In genomic region chr11:96035744-96036087, GRCh38 we compare ENCODE assay signal across 34 cellular contexts.
A peak's percentile ranks its signal among the peaks of the same experiment; 100 is the strongest.
DNase-seq lines count a peak whose midpoint lies in the region; ATAC-seq and TF ChIP-seq lines count a peak whose summit lies in the region.
"Had no signal": no experiment of that assay in that cellular context is flagged by ENCODE, and none has a peak within 500 bp of the region (broad histone marks: within the 10 kb centered on the region; RNA-seq: fewer than 3 reads in every experiment).

No MANE protein-coding gene starts in this region.

- H3K27me3 ChIP-seq in left ventricle myocardium inferior (ENCODE audit: low read depth) (no peaks in the 10 kb centered on the region), mesenchymal stem cell (ENCODE audit: control insufficient read depth in 1 of 2, insufficient read depth in 1 of 2, low read length in 2 of 2) (no peaks in the 10 kb centered on the region), thyroid gland (no peaks in the 10 kb centered on the region), gastrocnemius medialis (no peaks in the 10 kb centered on the region)
- H3K27me3 ChIP-seq: gastroesophageal sphincter, suprapubic skin had no signal

- H2BK12ac ChIP-seq in mesenchymal stem cell (ENCODE audit: low read length in 2 of 2) = no peak overlapping the region

- intact Hi-C loops in Right ventricle myocardium inferior (cut with DNase I) (no loop called here), left ventricle myocardium inferior (cut with micrococcal nuclease) (no loop called here), thyroid gland (cut with DNase I) (no loop called here), CD14-positive monocyte (cut with micrococcal nuclease) (no loop called here), gastrocnemius medialis (cut with DNase I; ENCODE audit: low total_unique reads) (no loop called here)

- H3K4me3 ChIP-seq in left ventricle myocardium inferior = no peak overlapping the region
- no peak overlapping the region for H3K4me3 ChIP-seq in choroid plexus epithelial cell (ENCODE audit: low read depth, low read length)
- no peak overlapping the region for H3K4me3 ChIP-seq in mesenchymal stem cell (ENCODE audit: insufficient read depth in 1 of 2, low read depth in 1 of 2, low read length in 2 of 2)
- H3K4me3 ChIP-seq in thyroid gland (replicated peaks in 1 of 3) = no peak overlapping the region
- H3K4me3 ChIP-seq in gastrocnemius medialis = no peak overlapping the region
- H3K4me3 ChIP-seq: gastroesophageal sphincter, prostate gland, suprapubic skin had no signal

- TF ChIP-seq POLR2A in thyroid gland (IDR thresholded peaks at IDR 0.05) = no peak
- TF ChIP-seq POLR2A in gastrocnemius medialis (IDR thresholded peaks at IDR 0.05) = no peak

- peak overlapping the region in 3 of 7 donors; percentile 1 to 53 (median 51) for H3K27ac Mint-ChIP-seq in CD14-positive monocyte
- H3K27ac Mint-ChIP-seq: activated T-helper 2 cell treated with anti-CD3 and anti-CD28 coated beads, Interferon-gamma antibody, Interleukin-2, Interleukin-4, amounts not matched to agents 10 μg/mL and 5 μg/mL and 100 μg/mL, durations not matched to agents 14 hours and 24 hours and 36 hours; stimulated activated effector memory CD8-positive, alpha-beta T cell treated with anti-CD3 and anti-CD28 coated beads, Interleukin-12 subunit alpha, Interleukin-12 subunit beta, amount 100 ng/mL, for 72 hours had no signal

- H2AK5ac ChIP-seq in mesenchymal stem cell (ENCODE audit: low read length, severe bottlenecking) = no peak overlapping the region

- peaks cover 10% of the 10 kb centered on the region for H3K4me1 Mint-ChIP-seq in CD14-positive monocyte
- H3K4me1 Mint-ChIP-seq: stimulated activated effector memory CD8-positive, alpha-beta T cell treated with anti-CD3 and anti-CD28 coated beads, Interleukin-12 subunit alpha, Interleukin-12 subunit beta, amount 100 ng/mL, for 72 hours had no signal

- peak; percentile 18 for ATAC-seq in Right ventricle myocardium inferior
- ATAC-seq in HG03378 (IDR thresholded peaks at IDR 0.05; ENCODE audit: unreplicated experiment) = no peak
- no peak for ATAC-seq in gastrocnemius medialis
- ATAC-seq: activated naive CD4-positive, alpha-beta T cell treated with anti-CD3 and anti-CD28 coated beads, Interleukin-2, amount 50 U/mL, for 72 hours; Panc1; stimulated activated effector memory CD8-positive, alpha-beta T cell treated with anti-CD3 and anti-CD28 coated beads, Interleukin-12 subunit alpha, Interleukin-12 subunit beta, amount 100 ng/mL, for 72 hours had no signal

- H3K9me3 ChIP-seq in left ventricle myocardium inferior (replicated peaks) (no peaks in the 10 kb centered on the region), mesenchymal stem cell (ENCODE audit: control insufficient read depth, low read length) (no peaks in the 10 kb centered on the region), thyroid gland (no peaks in the 10 kb centered on the region), gastrocnemius medialis (no peaks in the 10 kb centered on the region)
- H3K9me3 ChIP-seq: gastroesophageal sphincter, prostate gland, suprapubic skin had no signal

- H3K14ac ChIP-seq in mesenchymal stem cell (ENCODE audit: low read length in 2 of 2) = no peak overlapping the region

- H2AFZ ChIP-seq in mesenchymal stem cell (ENCODE audit: low read depth, low read length) = no peak overlapping the region

- no peak overlapping the region for H4K91ac ChIP-seq in mesenchymal stem cell (ENCODE audit: low read length)

- H3K23ac ChIP-seq in mesenchymal stem cell (ENCODE audit: low read length in 2 of 2) = no peak overlapping the region

- no peak overlapping the region for H2BK120ac ChIP-seq in mesenchymal stem cell (ENCODE audit: low read depth, low read length)

- H3K79me1 ChIP-seq in mesenchymal stem cell (replicated peaks; ENCODE audit: low read length, poor library complexity, severe bottlenecking) = peaks cover 20% of the 10 kb centered on the region

- no peak overlapping the region for H3K4ac ChIP-seq in mesenchymal stem cell (ENCODE audit: low read depth in 1 of 2, low read length in 2 of 2)

- no peak overlapping the region for H2BK5ac ChIP-seq in mesenchymal stem cell (ENCODE audit: low read depth, low read length, poor library complexity, severe bottlenecking)

- H3K36me3 Mint-ChIP-seq in CD14-positive monocyte = peaks cover 4 to 5% of the 10 kb centered on the region in 2 donors
- H3K36me3 Mint-ChIP-seq: naive B cell; stimulated activated effector memory CD8-positive, alpha-beta T cell treated with anti-CD3 and anti-CD28 coated beads, Interleukin-12 subunit alpha, Interleukin-12 subunit beta, amount 100 ng/mL, for 72 hours had no signal

- peak overlapping the region in 1 of 2 donors; percentile 21 for H3K4me3 Mint-ChIP-seq in CD14-positive monocyte
- H3K4me3 Mint-ChIP-seq: naive B cell; stimulated activated effector memory CD8-positive, alpha-beta T cell treated with anti-CD3 and anti-CD28 coated beads, Interleukin-12 subunit alpha, Interleukin-12 subunit beta, amount 100 ng/mL, for 72 hours had no signal

- DNase-seq in Right ventricle myocardium inferior (ENCODE audit: missing footprints) (no peak), left ventricle myocardium inferior (no peak), choroid plexus epithelial cell (ENCODE audit: low read depth) (peak; percentile 30), mesenchymal stem cell (no peak), thyroid gland (no peak), CD14-positive monocyte (ENCODE audit: low spot score) (no peak), gastrocnemius medialis (no peak)
- DNase-seq: activated CD4-positive, alpha-beta T cell treated with anti-CD3 and anti-CD28 coated beads for 4 hours; activated T-cell treated with anti-CD3 and anti-CD28 coated beads for 4 hours; aorta; GOT3; hippocampal formation; IMR-90; left cardiac atrium; midbrain; naive B cell; NCI-H1417 treated with DMSO at 0.1 percent for 48 hours; NCI-H2029 treated with DMSO at 0.1 percent for 48 hours; NCI-H2227 treated with DMSO at 0.1 percent for 48 hours; occipital lobe; SIG-M5; stimulated activated CD4-positive, alpha-beta T cell treated with anti-CD3 and anti-CD28 coated beads, Interleukin-15, amount 100 ng/mL, for 24 hours; stimulated activated CD4-positive, alpha-beta T cell treated with anti-CD3 and anti-CD28 coated beads, Interleukin-4, amount 100 ng/mL, for 4 hours; SW 1271; T1000 had no signal

- in situ Hi-C loops in gastrocnemius medialis (cut with MboI; ENCODE audit: low sequenced_read_pairs in 4 of 4) = no loop called here

- no peak overlapping the region for H3K4me2 ChIP-seq in mesenchymal stem cell (ENCODE audit: low read length, poor library complexity, severe bottlenecking)

- H2BK15ac ChIP-seq in mesenchymal stem cell (ENCODE audit: low read depth, poor library complexity, severe bottlenecking) = no peak overlapping the region

- no peaks in the 10 kb centered on the region for H3K4me1 ChIP-seq in left ventricle myocardium inferior
- peaks cover 3% of the 10 kb centered on the region for H3K4me1 ChIP-seq in mesenchymal stem cell (ENCODE audit: control insufficient read depth, insufficient read depth, low read depth, low read length)
- H3K4me1 ChIP-seq in thyroid gland = peaks cover 35 to 46% of the 10 kb centered on the region in 2 donors
- peaks cover 12 to 13% of the 10 kb centered on the region in 2 donors for H3K4me1 ChIP-seq in gastrocnemius medialis
- H3K4me1 ChIP-seq: prostate gland had no signal

- peaks cover 0 to 1% (median 0%) of the 10 kb centered on the region in 3 donors for H3K27me3 Mint-ChIP-seq in CD14-positive monocyte (ENCODE audit: low read depth in 3 of 3)
- H3K27me3 Mint-ChIP-seq: naive B cell had no signal

- no peak overlapping the region for H4K8ac ChIP-seq in mesenchymal stem cell (ENCODE audit: low read length)

- TF ChIP-seq CTCF in left ventricle myocardium inferior (IDR thresholded peaks at IDR 0.05; ENCODE audit: borderline replicate concordance) = no peak
- TF ChIP-seq CTCF in choroid plexus epithelial cell (conservative IDR thresholded peaks at IDR 0.05; ENCODE audit: low read depth, low read length) = no peak
- no peak for TF ChIP-seq CTCF in thyroid gland (IDR thresholded peaks at IDR 0.05)
- no peak for TF ChIP-seq CTCF in CD14-positive monocyte (IDR thresholded peaks at IDR 0.05)
- TF ChIP-seq CTCF in gastrocnemius medialis (IDR thresholded peaks at IDR 0.05 in 4 of 5, conservative IDR thresholded peaks at IDR 0.05 in 1 of 5) = no peak

- peak overlapping the region; percentile 66 for H3K9ac ChIP-seq in mesenchymal stem cell (ENCODE audit: low read length)

- H3K36me3 ChIP-seq in left ventricle myocardium inferior (no peaks in the 10 kb centered on the region), mesenchymal stem cell (ENCODE audit: control insufficient read depth in 1 of 2, insufficient read depth in 2 of 2, low read depth in 1 of 2, low read length in 2 of 2) (no peaks in the 10 kb centered on the region), thyroid gland (no peaks in the 10 kb centered on the region), gastrocnemius medialis (no peaks in the 10 kb centered on the region)
- H3K36me3 ChIP-seq: gastroesophageal sphincter, prostate gland, suprapubic skin had no signal

- H3K9me3 Mint-ChIP-seq in CD14-positive monocyte = no peaks in the 10 kb centered on the region
- H3K9me3 Mint-ChIP-seq: activated T-helper 2 cell treated with anti-CD3 and anti-CD28 coated beads, Interferon-gamma antibody, Interleukin-2, Interleukin-4, amounts not matched to agents 10 μg/mL and 5 μg/mL and 100 μg/mL, durations not matched to agents 14 hours and 24 hours and 36 hours; naive B cell; stimulated activated effector memory CD8-positive, alpha-beta T cell treated with anti-CD3 and anti-CD28 coated beads, Interleukin-12 subunit alpha, Interleukin-12 subunit beta, amount 100 ng/mL, for 72 hours had no signal

- H3K18ac ChIP-seq in mesenchymal stem cell (ENCODE audit: low read depth in 1 of 2, low read length in 2 of 2) = peak overlapping the region in 1 of 2 experiments; percentile 82

- H3K27ac ChIP-seq in left ventricle myocardium inferior (replicated peaks) (no peak overlapping the region), mesenchymal stem cell (ENCODE audit: low read length, poor library complexity, severe bottlenecking) (no peak overlapping the region), thyroid gland (peak overlapping the region in 2 of 3 donors; percentile 47 to 57), gastrocnemius medialis (no peak overlapping the region)
- H3K27ac ChIP-seq: gastroesophageal sphincter, prostate gland, suprapubic skin, VCaP had no signal

- 100% methylated on average over 2 of the region's 3 CpGs for WGBS in mesenchymal stem cell
- 75 to 77% methylated on average over 3 of the region's 3 CpGs for WGBS in thyroid gland, 2 donors

Comparison
In these comparisons a context has a peak if more than half of its experiments do, and no peak if none do; other contexts are left out.
1. H3K27ac ChIP-seq: peak in thyroid gland (2 of 3); none in left ventricle myocardium inferior (single experiment), mesenchymal stem cell (single experiment) and gastrocnemius medialis (0 of 4).